8 cellular contexts compared by ENCODE assay signal in genomic region chr9:81690251-81690851, GRCh38. TPM values are rescaled to one million over a fixed set of nuclear protein-coding genes. Genes with fewer than 3 reads are reported as not detected.
A peak's percentile ranks its signal among the peaks of the same experiment; 100 is the strongest.
DNase-seq lines count a peak whose midpoint lies in the region; ATAC-seq, FAIRE-seq and TF ChIP-seq lines count a peak whose summit lies in the region.

No MANE protein-coding gene starts in this region.

- H3K27me3 ChIP-seq in bronchial epithelial cell (ENCODE audit: control insufficient read depth, insufficient read depth, low read length) = no peaks in the 10 kb centered on the region
- no peaks in the 10 kb centered on the region for H3K27me3 ChIP-seq in liver (ENCODE audit: control insufficient read depth in 4 of 4, insufficient read depth in 4 of 4, low read length in 3 of 4)
- no peaks in the 10 kb centered on the region for H3K27me3 ChIP-seq in thoracic aorta (replicated peaks; ENCODE audit: insufficient read depth)

- WGBS in liver = 7% methylated on average over 23 of the region's 23 CpGs

- H3K27ac ChIP-seq in liver (ENCODE audit: low read depth in 1 of 2, low read length in 2 of 2) = peak overlapping the region; percentile 67 to 72
- peak overlapping the region in 1 of 2 donors; percentile 94 for H3K27ac ChIP-seq in thoracic aorta

- H3K4me3 ChIP-seq in bronchial epithelial cell (ENCODE audit: low read depth, low read length) (peak overlapping the region; percentile 41), liver (ENCODE audit: low read depth in 1 of 3, low read length in 3 of 3) (peak overlapping the region; percentile 68 to 86 (median 72)), thoracic aorta (peak overlapping the region; percentile 94)

- H3K4me1 ChIP-seq in liver (ENCODE audit: control insufficient read depth in 4 of 4, insufficient read depth in 4 of 4, low read length in 3 of 4) (peaks cover 0 to 23% (median 15%) of the 10 kb centered on the region in 4 donors), thoracic aorta (ENCODE audit: control insufficient read depth in 1 of 2, low read depth in 2 of 2) (peaks cover 2 to 16% of the 10 kb centered on the region in 2 donors)

- ATAC-seq in thoracic aorta (ENCODE audit: insufficient number of reproducible peaks, low FRiP score, low read depth) (no peak), GM19395 (IDR thresholded peaks at IDR 0.05; ENCODE audit: unreplicated experiment) (no peak)

- H3K9me3 ChIP-seq in liver (ENCODE audit: control insufficient read depth in 4 of 4, low read length in 3 of 4) = no peaks in the 10 kb centered on the region
- no peaks in the 10 kb centered on the region for H3K9me3 ChIP-seq in thoracic aorta

- TF ChIP-seq CTCF in bronchial epithelial cell (IDR thresholded peaks at IDR 0.05; ENCODE audit: insufficient read depth, low read length, severe bottlenecking) (no peak), liver (IDR thresholded peaks at IDR 0.05; ENCODE audit: low read depth, low read length, missing input control) (no peak), thoracic aorta (IDR thresholded peaks at IDR 0.05) (no peak)

- H3K9ac ChIP-seq in liver (ENCODE audit: low read depth in 1 of 2, low read length in 2 of 2) = peak overlapping the region; percentile 6 to 57

- H3K36me3 ChIP-seq in bronchial epithelial cell (ENCODE audit: control insufficient read depth, insufficient read depth, low read length) (no peaks in the 10 kb centered on the region), liver (ENCODE audit: control insufficient read depth in 4 of 4, insufficient read depth in 3 of 4, low read depth in 1 of 4, low read length in 3 of 4) (peaks cover 0 to under 1% (median 0%) of the 10 kb centered on the region in 4 donors), thoracic aorta (no peaks in the 10 kb centered on the region)

- TF ChIP-seq RAD21 in liver (IDR thresholded peaks at IDR 0.05) = no peak

- no peak for FAIRE-seq in bronchial epithelial cell (lab: Jason Lieb, UNC)

- DNase-seq in DMS153 treated with DMSO at 0.1 percent for 48 hours (lab: John Stamatoyannopoulos, UW; ENCODE audit: unreplicated experiment) (peak; percentile 42), NCI-H1048 (lab: John Stamatoyannopoulos, UW) (peak; percentile 52), bronchial epithelial cell (ENCODE audit: low read depth) (peak; percentile 87), thoracic aorta (ENCODE audit: low spot score) (no peak), NCI-H2107 (lab: John Stamatoyannopoulos, UW) (no peak), T1000 (lab: John Stamatoyannopoulos, UW) (no peak)

TF ChIP-seq in liver, 16 proteins besides CTCF, POLR2A, EP300 and RAD21:
- TF ChIP-seq REST (IDR thresholded peaks at IDR 0.05) (no peak), GABPA (IDR thresholded peaks at IDR 0.05 in 1 of 2, conservative IDR thresholded peaks at IDR 0.05 in 1 of 2) (no peak), YY1 (IDR thresholded peaks at IDR 0.05) (no peak), FOXA1 (IDR thresholded peaks at IDR 0.05) (no peak), JUND (IDR thresholded peaks at IDR 0.05) (no peak), RXRA (IDR thresholded peaks at IDR 0.05) (no peak), FOXA2 (IDR thresholded peaks at IDR 0.05) (no peak), HNF4G (IDR thresholded peaks at IDR 0.05) (no peak), TAF1 (conservative IDR thresholded peaks at IDR 0.05) (no peak), SP1 (IDR thresholded peaks at IDR 0.05) (no peak), NR2F2 (IDR thresholded peaks at IDR 0.05) (no peak), HNF4A (conservative IDR thresholded peaks at IDR 0.05) (no peak), EGR1 (IDR thresholded peaks at IDR 0.05; ENCODE audit: low read depth in 2 of 2) (no peak)
- TF ChIP-seq, protein P1, sequence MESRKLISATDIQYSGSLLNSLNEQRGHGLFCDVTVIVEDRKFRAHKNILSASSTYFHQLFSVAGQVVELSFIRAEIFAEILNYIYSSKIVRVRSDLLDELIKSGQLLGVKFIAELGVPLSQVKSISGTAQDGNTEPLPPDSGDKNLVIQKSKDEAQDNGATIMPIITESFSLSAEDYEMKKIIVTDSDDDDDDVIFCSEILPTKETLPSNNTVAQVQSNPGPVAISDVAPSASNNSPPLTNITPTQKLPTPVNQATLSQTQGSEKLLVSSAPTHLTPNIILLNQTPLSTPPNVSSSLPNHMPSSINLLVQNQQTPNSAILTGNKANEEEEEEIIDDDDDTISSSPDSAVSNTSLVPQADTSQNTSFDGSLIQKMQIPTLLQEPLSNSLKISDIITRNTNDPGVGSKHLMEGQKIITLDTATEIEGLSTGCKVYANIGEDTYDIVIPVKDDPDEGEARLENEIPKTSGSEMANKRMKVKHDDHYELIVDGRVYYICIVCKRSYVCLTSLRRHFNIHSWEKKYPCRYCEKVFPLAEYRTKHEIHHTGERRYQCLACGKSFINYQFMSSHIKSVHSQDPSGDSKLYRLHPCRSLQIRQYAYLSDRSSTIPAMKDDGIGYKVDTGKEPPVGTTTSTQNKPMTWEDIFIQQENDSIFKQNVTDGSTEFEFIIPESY (IDR thresholded peaks at IDR 0.05) = no peak
- TF ChIP-seq, protein P2, sequence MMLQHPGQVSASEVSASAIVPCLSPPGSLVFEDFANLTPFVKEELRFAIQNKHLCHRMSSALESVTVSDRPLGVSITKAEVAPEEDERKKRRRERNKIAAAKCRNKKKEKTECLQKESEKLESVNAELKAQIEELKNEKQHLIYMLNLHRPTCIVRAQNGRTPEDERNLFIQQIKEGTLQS (IDR thresholded peaks at IDR 0.05) = no peak
- TF ChIP-seq, protein P3, sequence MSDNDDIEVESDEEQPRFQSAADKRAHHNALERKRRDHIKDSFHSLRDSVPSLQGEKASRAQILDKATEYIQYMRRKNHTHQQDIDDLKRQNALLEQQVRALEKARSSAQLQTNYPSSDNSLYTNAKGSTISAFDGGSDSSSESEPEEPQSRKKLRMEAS (IDR thresholded peaks at IDR 0.05) = no peak

RNA-seq across cellular contexts. Expression of gene TLE1, which starts 1.0 kb away (rescaled TPM):
- total RNA-seq in bronchial epithelial cell (34.7 and 40.0 TPM in 2 replicates), liver (10 to 100 TPM; 25.9 to 45.4 TPM), thoracic aorta (10 to 100 TPM; 69.7 to 74.1 TPM)
- polyA plus RNA-seq in liver = 10 to 100 TPM; 25.2 to 25.5 TPM

Comparison
In these comparisons a context has a peak if more than half of its experiments do, and no peak if none do; other contexts are left out.
1. DNase-seq: peak in DMS153 treated with DMSO at 0.1 percent for 48 hours (single experiment), NCI-H1048 (single experiment) and bronchial epithelial cell (single experiment); none in thoracic aorta (single experiment), NCI-H2107 (single experiment) and T1000 (single experiment).
2. H3K4me3 ChIP-seq: peak in every context shown above with its lines; median percentile 94 in thoracic aorta; 72 in liver; 41 in bronchial epithelial cell.